8 cellular contexts compared by ENCODE assay signal in the genomic region with DNA sequence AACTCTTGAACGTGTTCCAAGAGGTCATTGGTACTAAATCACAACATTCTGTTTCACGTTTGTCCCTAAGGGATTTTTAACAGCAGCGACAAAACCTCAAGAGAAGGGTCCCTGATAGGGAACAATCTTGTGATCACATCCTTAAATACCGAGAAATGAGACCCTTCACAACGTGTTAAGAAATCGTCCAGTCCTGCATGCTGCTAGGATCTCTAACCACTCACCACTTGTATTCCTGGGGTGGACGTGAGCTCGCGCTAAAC.
DNase-seq lines count a peak whose midpoint lies in the region; ATAC-seq and TF ChIP-seq lines count a peak whose summit lies in the region.

No MANE protein-coding gene starts in this region.

- no peaks in the 10 kb centered on the region for H3K9me3 ChIP-seq in SJSA1 (replicated peaks)
- no peaks in the 10 kb centered on the region for H3K9me3 ChIP-seq in fibroblast of lung (ENCODE audit: control insufficient read depth, insufficient read depth, low read depth, low read length)
- no peaks in the 10 kb centered on the region for H3K9me3 ChIP-seq in prostate gland

- H3K4me3 ChIP-seq in GM08714 (ENCODE audit: low read length) (peak overlapping the region; percentile 68; the same call in 1 of the 2 replicates), SJSA1 (peak overlapping the region; percentile 50), fibroblast of lung (replicated peaks in 1 of 4; ENCODE audit: control extremely low read depth in 1 of 4, insufficient read depth in 1 of 4, low read depth in 3 of 4, low read length in 4 of 4) (peak overlapping the region; percentile 68 to 96 (median 78)), prostate gland (peak overlapping the region; percentile 70 to 78)

- 17% methylated on average over 9 of the region's 9 CpGs for WGBS in prostate gland

- H3K4me1 ChIP-seq in SJSA1 (replicated peaks) = peaks cover 14% of the 10 kb centered on the region
- peaks cover 4% of the 10 kb centered on the region for H3K4me1 ChIP-seq in fibroblast of lung (ENCODE audit: control insufficient read depth, extremely low read depth, insufficient read depth, low read length)
- H3K4me1 ChIP-seq in prostate gland (replicated peaks) = no peaks in the 10 kb centered on the region

- no peak for TF ChIP-seq POLR2A in prostate gland (IDR thresholded peaks at IDR 0.05)

- no peaks in the 10 kb centered on the region for H3K79me2 ChIP-seq in fibroblast of lung (ENCODE audit: control insufficient read depth, insufficient read depth, low read length)

- intact Hi-C loops in prostate gland (cut with DNase I) = no loop called here

- no peak for DNase-seq in SJSA1 (ENCODE audit: low read depth in 1 of 2, low spot score in 2 of 2)
- no peak for DNase-seq in fibroblast of lung (ENCODE audit: low read depth in 2 of 2)
- DNase-seq in prostate gland (ENCODE audit: low spot score) = no peak
- no peak for DNase-seq in HK-2 (ENCODE audit: unreplicated experiment)
- DNase-seq in C1 segment of cervical spinal cord (lab: John Stamatoyannopoulos, UW) = no peak
- no peak for DNase-seq in NCI-H146 (lab: John Stamatoyannopoulos, UW)

- ATAC-seq in HG03196 (IDR thresholded peaks at IDR 0.05; ENCODE audit: unreplicated experiment) = no peak

- H2AFZ ChIP-seq in fibroblast of lung (ENCODE audit: low read length) = no peak overlapping the region

- H4K20me1 ChIP-seq in fibroblast of lung (ENCODE audit: control insufficient read depth, extremely low read depth, insufficient read depth, low read length) = no peaks in the 10 kb centered on the region

- TF ChIP-seq CTCF in fibroblast of lung (conservative IDR thresholded peaks at IDR 0.05 in 1 of 2, IDR thresholded peaks at IDR 0.05 in 1 of 2; ENCODE audit: low read depth in 1 of 2, low read length in 2 of 2) = no peak
- no peak for TF ChIP-seq CTCF in prostate gland (IDR thresholded peaks at IDR 0.05)

- H3K27ac ChIP-seq in SJSA1 (peak overlapping the region; percentile 100), fibroblast of lung (ENCODE audit: insufficient read depth, low read length) (peak overlapping the region; percentile 99), prostate gland (peak overlapping the region; percentile 96)

- H3K36me3 ChIP-seq in SJSA1 = no peaks in the 10 kb centered on the region
- no peaks in the 10 kb centered on the region for H3K36me3 ChIP-seq in fibroblast of lung (ENCODE audit: control insufficient read depth, insufficient read depth, low read length)
- H3K36me3 ChIP-seq in prostate gland = no peaks in the 10 kb centered on the region

- H3K9ac ChIP-seq in fibroblast of lung (ENCODE audit: insufficient read depth, low read length) = peak overlapping the region; percentile 99

- no peaks in the 10 kb centered on the region for H3K27me3 ChIP-seq in SJSA1 (replicated peaks)
- no peaks in the 10 kb centered on the region for H3K27me3 ChIP-seq in fibroblast of lung (ENCODE audit: control insufficient read depth, insufficient read depth, low read length)
- no peaks in the 10 kb centered on the region for H3K27me3 ChIP-seq in prostate gland (replicated peaks; ENCODE audit: insufficient read depth)

- peak overlapping the region; percentile 97 for H3K4me2 ChIP-seq in fibroblast of lung (ENCODE audit: extremely low read depth, insufficient read depth, low read length)
